13 cellular contexts compared by ENCODE assay signal in the genomic region with DNA sequence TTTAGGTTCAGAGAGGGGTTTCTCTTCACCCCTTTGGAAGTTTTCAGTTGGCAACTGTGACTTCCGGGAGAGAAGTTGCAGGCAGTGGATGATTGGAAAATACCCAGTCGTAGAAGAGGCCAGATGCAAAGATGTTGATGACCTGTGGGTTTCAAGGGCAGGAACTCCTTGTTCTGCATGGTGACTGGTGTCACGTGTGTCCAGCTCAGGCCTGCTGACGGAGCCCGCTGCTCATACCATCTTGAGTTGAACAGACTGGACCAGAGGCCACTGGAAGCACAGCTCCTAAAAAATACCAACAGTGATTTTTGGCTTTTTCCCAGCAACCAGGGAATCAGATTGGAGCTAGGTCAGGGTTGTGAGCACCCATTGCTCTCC.
DNase-seq lines count a peak whose midpoint lies in the region; ATAC-seq, FAIRE-seq and TF ChIP-seq lines count a peak whose summit lies in the region.
"Had no signal": no experiment of that assay in that cellular context is flagged by ENCODE, and none has a peak within 500 bp of the region (broad histone marks: within the 10 kb centered on the region; RNA-seq: fewer than 3 reads in every experiment).

No MANE protein-coding gene starts in this region.

- H3K36me3 ChIP-seq in ascending aorta (no peaks in the 10 kb centered on the region), gastrocnemius medialis (no peaks in the 10 kb centered on the region)
- H3K36me3 ChIP-seq: brain microvascular endothelial cell had no signal

- peaks cover 0 to 17% of the 10 kb centered on the region in 2 donors for H3K4me1 ChIP-seq in ascending aorta
- peaks cover 21 to 23% of the 10 kb centered on the region in 2 donors for H3K4me1 ChIP-seq in gastrocnemius medialis

- no peak overlapping the region for H3K27ac Mint-ChIP-seq in CD4-positive, alpha-beta T cell
- no peak overlapping the region for H3K27ac Mint-ChIP-seq in natural killer cell

- POLR2A ChIA-PET in CD4-positive, alpha-beta T cell (lab: Charles Lee): no interaction called here

- no peak for FAIRE-seq in GM12892 (lab: Jason Lieb, UNC)

- H3K4me3 ChIP-seq in ascending aorta (peak overlapping the region; percentile 16 to 40), gastrocnemius medialis (peak overlapping the region; percentile 32 to 42 (median 36))

- H3K9me3 ChIP-seq in ascending aorta (no peaks in the 10 kb centered on the region), gastrocnemius medialis (no peaks in the 10 kb centered on the region)
- H3K9me3 ChIP-seq in CD4-positive, alpha-beta T cell (ENCODE audit: control insufficient read depth, low read length): no peaks in the 10 kb centered on the region

- H3K27me3 ChIP-seq in ascending aorta (no peaks in the 10 kb centered on the region), gastrocnemius medialis (no peaks in the 10 kb centered on the region)
- no peaks in the 10 kb centered on the region for H3K27me3 ChIP-seq in CD4-positive, alpha-beta T cell (ENCODE audit: control insufficient read depth, insufficient read depth, low read length)
- H3K27me3 ChIP-seq: brain microvascular endothelial cell had no signal

- intact Hi-C loops in ascending aorta (cut with DNase I) (loop anchor here (1.0 to 10.0 kb wide), 6 partner anchors 17 to 711 kb away; a partner anchor contains a TSS), left ventricle myocardium superior (cut with micrococcal nuclease) (no loop called here), gastrocnemius medialis (cut with DNase I; ENCODE audit: low total_unique reads) (loop anchor here (2.0 to 10.0 kb wide), 5 partner anchors 21 to 1381 kb away; a partner anchor contains a TSS), natural killer cell (cut with micrococcal nuclease) (no loop called here)
- intact Hi-C loops in CD4-positive, alpha-beta T cell (cut with DNase I, micrococcal nuclease): no loop called here

- H3K27me3 Mint-ChIP-seq in CD4-positive, alpha-beta T cell: no peaks in the 10 kb centered on the region
- H3K27me3 Mint-ChIP-seq in natural killer cell (ENCODE audit: low read depth in 2 of 2): peaks cover 0 to 2% of the 10 kb centered on the region in 2 donors

- CTCF ChIA-PET in CD4-positive, alpha-beta T cell (lab: Charles Lee): no interaction called here

- H3K27ac ChIP-seq in ascending aorta (peak overlapping the region; percentile 83 to 86), gastrocnemius medialis (peak overlapping the region; percentile 78 to 88 (median 86))
- H3K27ac ChIP-seq in CD4-positive, alpha-beta T cell (ENCODE audit: low read depth, low read length): no peak overlapping the region
- H3K27ac ChIP-seq: brain microvascular endothelial cell, HL-60 had no signal

- TF ChIP-seq POLR2A in gastrocnemius medialis (IDR thresholded peaks at IDR 0.05): peak; percentile 24 to 38
- TF ChIP-seq POLR2A in GM12892 (IDR thresholded peaks at IDR 0.05; ENCODE audit: low read depth, low read length): no peak

- no peak for TF ChIP-seq CTCF in ascending aorta (IDR thresholded peaks at IDR 0.05)
- TF ChIP-seq CTCF in gastrocnemius medialis (IDR thresholded peaks at IDR 0.05 in 4 of 5, conservative IDR thresholded peaks at IDR 0.05 in 1 of 5): no peak
- no peak for TF ChIP-seq CTCF in CD4-positive, alpha-beta T cell (IDR thresholded peaks at IDR 0.05)
- no peak for TF ChIP-seq CTCF in natural killer cell (IDR thresholded peaks at IDR 0.05)

- no peaks in the 10 kb centered on the region for H3K9me3 Mint-ChIP-seq in CD4-positive, alpha-beta T cell
- H3K9me3 Mint-ChIP-seq in natural killer cell: no peaks in the 10 kb centered on the region

- ATAC-seq in left ventricle myocardium superior (peak; percentile 87), gastrocnemius medialis (peak; percentile 83 to 91), natural killer cell (no peak)
- no peak for ATAC-seq in CD4-positive, alpha-beta T cell (ENCODE audit: poor library complexity)

- H3K4me3 Mint-ChIP-seq in CD4-positive, alpha-beta T cell: no peak overlapping the region
- no peak overlapping the region for H3K4me3 Mint-ChIP-seq in natural killer cell

- H3K4me1 Mint-ChIP-seq in CD4-positive, alpha-beta T cell (ENCODE audit: low read depth): no peaks in the 10 kb centered on the region
- H3K4me1 Mint-ChIP-seq in natural killer cell: no peaks in the 10 kb centered on the region

- in situ Hi-C loops in gastrocnemius medialis (cut with MboI; ENCODE audit: low sequenced_read_pairs in 4 of 4): loop anchor here (5.0 to 25.0 kb wide), 2 partner anchors 96 to 246 kb away; a partner anchor contains a TSS

- no peaks in the 10 kb centered on the region for H3K36me3 Mint-ChIP-seq in CD4-positive, alpha-beta T cell (ENCODE audit: low read depth)
- H3K36me3 Mint-ChIP-seq in natural killer cell: no peaks in the 10 kb centered on the region

- DNase-seq in ELR (ENCODE audit: low read depth): peak; percentile 52
- peak; percentile 35 to 78 for DNase-seq in ascending aorta (ENCODE audit: low spot score in 2 of 2)
- DNase-seq in left ventricle myocardium superior: peak; percentile 76
- DNase-seq in gastrocnemius medialis: peak; percentile 79 to 91
- DNase-seq in GM12892 (ENCODE audit: insufficient read length): no peak
- no peak for DNase-seq in stimulated activated CD4-positive, alpha-beta T cell treated with anti-CD3 and anti-CD28 coated beads, Interleukin-1b, Interleukin-23, amount 100 ng/mL, for 48 hours
- no peak for DNase-seq in CD4-positive, alpha-beta T cell
- no peak for DNase-seq in natural killer cell
- DNase-seq: activated CD4-positive, CD25-positive, alpha-beta regulatory T cell treated with anti-CD3 and anti-CD28 coated beads, Interleukin-2, amount 50 U/mL, for 72 hours; brain microvascular endothelial cell; DMS153; NCI-H2227 treated with DMSO at 0.1 percent for 48 hours had no signal

Comparison
In these comparisons a context has a peak if more than half of its experiments do, and no peak if none do; other contexts are left out.
1. DNase-seq: peak in ELR (single experiment), ascending aorta (2 of 2), left ventricle myocardium superior (single experiment) and gastrocnemius medialis (2 of 2); none in GM12892 (single experiment), stimulated activated CD4-positive, alpha-beta T cell treated with anti-CD3 and anti-CD28 coated beads, Interleukin-1b, Interleukin-23, amount 100 ng/mL, for 48 hours (single experiment), CD4-positive, alpha-beta T cell (0 of 10) and natural killer cell (single experiment).
2. ATAC-seq: peak in left ventricle myocardium superior (single experiment) and gastrocnemius medialis (2 of 2); none in CD4-positive, alpha-beta T cell (single experiment) and natural killer cell (0 of 3).
3. intact Hi-C loops: an anchor here in ascending aorta (1.0 to 10.0 kb wide) and gastrocnemius medialis (2.0 to 10.0 kb wide); none called in left ventricle myocardium superior, CD4-positive, alpha-beta T cell and natural killer cell.